Comparison of ENCODE assay signal across 8 cellular contexts in the genomic region with DNA sequence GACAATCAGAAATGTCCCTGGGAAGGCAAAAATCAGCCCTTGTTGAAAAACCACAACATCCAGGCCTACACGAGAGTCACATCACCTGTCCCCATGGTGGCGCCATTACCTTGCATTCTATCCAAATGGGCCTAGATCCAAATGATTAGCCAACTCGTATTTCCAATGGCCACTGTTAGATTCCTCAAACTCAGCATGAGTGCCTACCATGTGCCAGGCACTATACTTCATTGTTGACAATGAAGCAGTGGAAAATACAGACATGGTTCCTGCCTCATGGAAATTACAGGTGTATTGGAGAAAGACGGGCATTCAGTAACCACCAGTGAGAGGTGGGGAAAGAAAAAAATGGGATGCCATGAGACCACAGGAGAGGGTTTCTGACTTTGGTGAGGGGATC. TPM values are rescaled to one million over a fixed set of nuclear protein-coding genes. Genes with fewer than 3 reads are reported as not detected.
DNase-seq lines count a peak whose midpoint lies in the region; ATAC-seq and TF ChIP-seq lines count a peak whose summit lies in the region.

No MANE protein-coding gene starts in this region.

- DNase-seq in D341Med (ENCODE audit: low spot score) (peak; percentile 52), HuH-7 (ENCODE audit: low spot score) (peak; percentile 78), Panc1 (ENCODE audit: low read depth, low spot score) (no peak), cerebellar cortex (ENCODE audit: low spot score) (peak; percentile 74), neuronal stem cell (ENCODE audit: low spot score) (peak; percentile 48), Ammon's horn (ENCODE audit: low spot score) (no peak)

- BruUV-seq in Panc1 (replicated peaks; lab: Mats Ljungman, UMichigan): no TSS peak

- H2AFZ ChIP-seq in neuronal stem cell (ENCODE audit: low read length): no peak overlapping the region

- H3K36me3 ChIP-seq in Panc1 (ENCODE audit: control insufficient read depth, insufficient read depth, low read length) (no peaks in the 10 kb centered on the region), neuronal stem cell (replicated peaks in 1 of 2; ENCODE audit: control insufficient read depth in 2 of 2, insufficient read depth in 2 of 2, low read length in 2 of 2) (no peaks in the 10 kb centered on the region)

- POLR2A ChIA-PET in Panc1 (lab: Charles Lee): no interaction called here

- H3K9me3 ChIP-seq in Panc1 (ENCODE audit: control insufficient read depth, insufficient read depth, low read depth, low read length) (no peaks in the 10 kb centered on the region), neuronal stem cell (replicated peaks in 1 of 2; ENCODE audit: control insufficient read depth in 2 of 2, insufficient read depth in 1 of 2, low read depth in 1 of 2, low read length in 2 of 2) (no peaks in the 10 kb centered on the region)

- no peak overlapping the region for H3K14ac ChIP-seq in neuronal stem cell (ENCODE audit: low read length)

- H2BK5ac ChIP-seq in neuronal stem cell (ENCODE audit: low read length): no peak overlapping the region

- no peak overlapping the region for H3K9ac ChIP-seq in neuronal stem cell (ENCODE audit: low read depth, low read length, poor library complexity)

- H3K23ac ChIP-seq in neuronal stem cell (ENCODE audit: low read depth, low read length, poor library complexity): no peak overlapping the region

- no peak overlapping the region for H2BK120ac ChIP-seq in neuronal stem cell (ENCODE audit: low read depth, low read length)

- CTCF ChIA-PET in Panc1 (lab: Charles Lee): interaction anchor here (1.7 kb wide), 1 partner anchor 9 kb away, joined by 5 read pairs; no protein-coding TSS in a partner anchor

- no peak overlapping the region for H3K4me2 ChIP-seq in neuronal stem cell (ENCODE audit: insufficient read depth, low read length, poor library complexity, severe bottlenecking)

- no peak overlapping the region for H4K91ac ChIP-seq in neuronal stem cell (ENCODE audit: low read depth, low read length, poor library complexity)

- no peaks in the 10 kb centered on the region for H3K79me1 ChIP-seq in neuronal stem cell (ENCODE audit: low read depth, low read length)

- H4K8ac ChIP-seq in neuronal stem cell (ENCODE audit: low read depth, low read length): no peak overlapping the region

- H3K18ac ChIP-seq in neuronal stem cell (ENCODE audit: low read length): no peak overlapping the region

- H2AK5ac ChIP-seq in neuronal stem cell (ENCODE audit: low read depth, low read length): no peak overlapping the region

- H3K27ac ChIP-seq in Panc1 (ENCODE audit: low read length) (no peak overlapping the region), neuronal stem cell (replicated peaks; ENCODE audit: low read length) (no peak overlapping the region)

- peak; percentile 73 for TF ChIP-seq CTCF in Panc1 (IDR thresholded peaks at IDR 0.05)

- H2BK12ac ChIP-seq in neuronal stem cell (ENCODE audit: low read length): no peak overlapping the region

- ATAC-seq in Panc1 (no peak), HG03097 (IDR thresholded peaks at IDR 0.05; ENCODE audit: low FRiP score, unreplicated experiment) (no peak), HG02938 (IDR thresholded peaks at IDR 0.05; ENCODE audit: unreplicated experiment) (no peak)

- intact Hi-C loops in Panc1 (cut with micrococcal nuclease; ENCODE audit: unreplicated experiment): loop anchor here (2.0 kb wide), 1 partner anchor 67 kb away; no protein-coding TSS in a partner anchor

- H3K4me3 ChIP-seq in Panc1 (ENCODE audit: low read depth in 2 of 2, low read length in 2 of 2): no peak overlapping the region
- no peak overlapping the region for H3K4me3 ChIP-seq in neuronal stem cell (ENCODE audit: low read length in 2 of 2)

- no CpG with 5 or more reads among the region's 4 CpGs for WGBS in neuronal stem cell (ENCODE audit: extremely low coverage in 2 of 2, insufficient read length in 2 of 2, insufficient replicate concordance in 1 of 2), 2 donors

- in situ Hi-C loops in Panc1 (cut with HindIII; ENCODE audit: low pct_unique_long_range_greater_than_20kb, low sequenced_read_pairs): no loop called here

- H3K4ac ChIP-seq in neuronal stem cell (ENCODE audit: low read length): no peak overlapping the region

- H3K4me1 ChIP-seq in Panc1 (ENCODE audit: control insufficient read depth, insufficient read depth, low read length) (peaks cover 8% of the 10 kb centered on the region), neuronal stem cell (ENCODE audit: control insufficient read depth in 2 of 2, insufficient read depth in 1 of 2, low read depth in 1 of 2, low read length in 2 of 2) (peaks cover 10 to 19% of the 10 kb centered on the region in 2 donors)

- H3K27me3 ChIP-seq in Panc1 (ENCODE audit: control insufficient read depth, insufficient read depth, low read length) (no peaks in the 10 kb centered on the region), neuronal stem cell (ENCODE audit: control insufficient read depth in 3 of 3, insufficient read depth in 3 of 3, low read depth in 1 of 3, low read length in 3 of 3) (peaks cover 0 to 12% (median 0%) of the 10 kb centered on the region in 3 experiments)

- no peak overlapping the region for H2BK15ac ChIP-seq in neuronal stem cell (ENCODE audit: low read length)

RNA-seq across cellular contexts. Expression of a gene that starts 29.8 kb away (rescaled TPM):
- total RNA-seq in Panc1 (2021; ENCODE audit: unreplicated experiment): 35.6 TPM
- polyA plus RNA-seq in Panc1 (2012; ENCODE audit: insufficient read length): 36.3 TPM
- polyA plus RNA-seq in neuronal stem cell (2013, experiment 1 of 2): 8.4 TPM
- polyA plus RNA-seq in neuronal stem cell (2013, experiment 2 of 2): 8.8 TPM

Comparison
In these comparisons a context has a peak if more than half of its experiments do, and no peak if none do; other contexts are left out.
1. DNase-seq: peak in D341Med (single experiment), HuH-7 (single experiment), cerebellar cortex (single experiment) and neuronal stem cell (single experiment); none in Panc1 (single experiment) and Ammon's horn (single experiment).